ENCODE assay signal across 25 cellular contexts in genomic region chr4:7239101-7239820, GRCh38. TPM values are rescaled to one million over a fixed set of nuclear protein-coding genes. Genes with fewer than 3 reads are reported as not detected.
DNase-seq lines count a peak whose midpoint lies in the region; ATAC-seq and TF ChIP-seq lines count a peak whose summit lies in the region.
"Had no signal": no experiment of that assay in that cellular context is flagged by ENCODE, and none has a peak within 500 bp of the region (broad histone marks: within the 10 kb centered on the region; RNA-seq: fewer than 3 reads in every experiment).

No MANE protein-coding gene starts in this region.

- H3K27me3 ChIP-seq in cardiac muscle cell: no peaks in the 10 kb centered on the region

- intact Hi-C loops in cardiac septum (cut with DNase I): loop anchor here (2.0 kb wide), 1 partner anchor 32 kb away; no protein-coding TSS in a partner anchor

- H3K27ac ChIP-seq in cardiac muscle cell (peak overlapping the region; percentile 4), coronary artery (no peak overlapping the region)
- H3K27ac ChIP-seq: RWPE1, SK-N-MC had no signal

- peaks cover 39% of the 10 kb centered on the region for H3K4me1 ChIP-seq in cardiac muscle cell (ENCODE audit: low read depth)

- no peaks in the 10 kb centered on the region for H3K27me3 Mint-ChIP-seq in brain
- no peaks in the 10 kb centered on the region for H3K27me3 Mint-ChIP-seq in neural crest cell (ENCODE audit: low read depth)
- no peaks in the 10 kb centered on the region for H3K27me3 Mint-ChIP-seq in WTC11 (ENCODE audit: low read depth)
- H3K27me3 Mint-ChIP-seq: CD4-positive, alpha-beta T cell had no signal

- CTCF ChIA-PET in WTC11 (lab: Charles Lee): interaction anchor here (0.7 to 2.0 kb wide), 17 partner anchors 14 to 466 kb away, joined by 3 to 21 read pairs (median 3); no protein-coding TSS in a partner anchor

- POLR2A ChIA-PET in WTC11 (lab: Charles Lee): interaction anchor here (0.6 kb wide), 1 partner anchor 282 kb away, joined by 4 read pairs; no protein-coding TSS in a partner anchor

- H3K36me3 Mint-ChIP-seq in brain (no peaks in the 10 kb centered on the region), neural crest cell (ENCODE audit: low read depth) (no peaks in the 10 kb centered on the region), WTC11 (no peaks in the 10 kb centered on the region)

- TF ChIP-seq CTCF in cardiac muscle cell (IDR thresholded peaks at IDR 0.05; ENCODE audit: low read depth, low read length) (no peak), brain (conservative IDR thresholded peaks at IDR 0.05) (no peak), neural crest cell (conservative IDR thresholded peaks at IDR 0.05) (no peak), WTC11 (IDR thresholded peaks at IDR 0.05) (no peak), coronary artery (IDR thresholded peaks at IDR 0.05) (no peak)

- peak overlapping the region in 3 of 5 experiments; percentile 49 to 89 (median 88) for H3K27ac Mint-ChIP-seq in brain
- peak overlapping the region; percentile 68 for H3K27ac Mint-ChIP-seq in neural crest cell (ENCODE audit: unreplicated experiment)
- H3K27ac Mint-ChIP-seq in WTC11: no peak overlapping the region
- H3K27ac Mint-ChIP-seq: CD4-positive, alpha-beta T cell; GM23338; H9 had no signal

- ATAC-seq in WTC11: no peak
- ATAC-seq: Panc1 had no signal

- no peaks in the 10 kb centered on the region for H3K9me3 ChIP-seq in cardiac muscle cell (ENCODE audit: low read depth)

- H3K4me3 ChIP-seq in cardiac muscle cell (no peak overlapping the region), coronary artery (no peak overlapping the region)
- H3K4me3 ChIP-seq: GM23338, K562, SK-N-MC had no signal

- no peaks in the 10 kb centered on the region for H3K36me3 ChIP-seq in cardiac muscle cell

- H3K4me3 Mint-ChIP-seq in brain (no peak overlapping the region), neural crest cell (no peak overlapping the region), WTC11 (no peak overlapping the region)
- H3K4me3 Mint-ChIP-seq: CD4-positive, alpha-beta T cell; GM23338; H9 had no signal

- DNase-seq in cardiac muscle cell (ENCODE audit: low read depth in 1 of 2, low spot score in 1 of 2) (no peak), cardiac septum (ENCODE audit: low spot score) (no peak), neural crest cell (ENCODE audit: low read depth, low spot score) (no peak), WTC11 (ENCODE audit: low spot score) (no peak), NCI-H1930 (lab: John Stamatoyannopoulos, UW) (no peak), coronary artery (ENCODE audit: low spot score) (no peak)
- DNase-seq: CD4-positive, alpha-beta T cell; DMS53; H9; MV-4-11; NCI-H1105; NCI-H146; NCI-H2029; NCI-H2227 treated with DMSO at 0.1 percent for 48 hours; NCI-H526 treated with DMSO at 0.1 percent for 48 hours; SIG-M5 had no signal

- no peaks in the 10 kb centered on the region for H3K9me3 Mint-ChIP-seq in brain
- no peaks in the 10 kb centered on the region for H3K9me3 Mint-ChIP-seq in neural crest cell
- peaks cover 11% of the 10 kb centered on the region for H3K9me3 Mint-ChIP-seq in WTC11
- H3K9me3 Mint-ChIP-seq: CD4-positive, alpha-beta T cell had no signal

- peaks cover 77% of the 10 kb centered on the region for H3K4me1 Mint-ChIP-seq in brain
- H3K4me1 Mint-ChIP-seq in neural crest cell: peaks cover 15% of the 10 kb centered on the region
- H3K4me1 Mint-ChIP-seq in WTC11: no peaks in the 10 kb centered on the region
- H3K4me1 Mint-ChIP-seq: GM23338, H9 had no signal

TF ChIP-seq in WTC11, 78 proteins besides CTCF, POLR2A, EP300 and RAD21:
- TF ChIP-seq ZNF423 (CRISPR knock-in tag; IDR thresholded peaks at IDR 0.05) (no peak), USF2 (CRISPR knock-in tag; IDR thresholded peaks at IDR 0.05) (no peak), ZNF219 (CRISPR knock-in tag; IDR thresholded peaks at IDR 0.05; ENCODE audit: borderline replicate concordance) (no peak), NR2C2 (CRISPR knock-in tag; IDR thresholded peaks at IDR 0.05) (no peak), MXD4 (CRISPR knock-in tag; IDR thresholded peaks at IDR 0.05; ENCODE audit: borderline replicate concordance) (no peak), SMAD3 (CRISPR knock-in tag; IDR thresholded peaks at IDR 0.05; ENCODE audit: borderline replicate concordance) (no peak), ATF3 (CRISPR knock-in tag; conservative IDR thresholded peaks at IDR 0.05) (no peak)

RNA-seq across cellular contexts. Expression of gene SORCS2, which starts 46.9 kb away (rescaled TPM):
- total RNA-seq in cardiac muscle cell (1.4 and 6.9 TPM in 2 replicates), cardiac septum (6.9 TPM), neural crest cell (1.1 and 1.2 TPM in 2 replicates), WTC11 (2021) (5.5 to 9.1 TPM (median 6.6 TPM) in 3 replicates)
- polyA plus RNA-seq in cardiac muscle cell (0.92 and 4.4 TPM in 2 replicates), brain (ENCODE audit: insufficient read depth, low read depth, low replicate concordance) (18.8 TPM)
- total RNA-seq: CD4-positive, alpha-beta T cell; G401; K562; MCF 10A; NCI-H460 had no signal
- polyA plus RNA-seq: K562 had no signal
